ENCODE assay signal across 10 cellular contexts in the genomic region with DNA sequence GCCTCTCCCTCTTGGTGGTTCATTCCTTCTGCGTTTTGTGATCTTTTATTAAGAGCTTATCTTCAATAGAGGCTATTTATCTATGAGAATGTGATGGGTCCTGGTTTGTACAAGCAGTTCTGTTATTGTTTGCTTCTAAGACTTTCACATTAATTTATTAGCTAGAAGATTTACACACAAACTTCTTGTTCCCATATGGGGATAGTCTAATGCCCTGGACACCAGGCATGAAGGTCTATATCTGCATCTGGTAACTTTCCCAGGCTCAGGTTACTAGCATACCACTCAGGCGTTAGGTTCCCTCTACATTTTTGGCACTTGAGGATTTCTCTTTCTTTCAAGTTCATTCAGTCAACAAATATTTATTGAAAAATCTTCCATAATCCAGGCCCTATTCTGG. TPM values are rescaled to one million over a fixed set of nuclear protein-coding genes. Genes with fewer than 3 reads are reported as not detected.
DNase-seq lines count a peak whose midpoint lies in the region; ATAC-seq, FAIRE-seq and TF ChIP-seq lines count a peak whose summit lies in the region.
"Had no signal": no experiment of that assay in that cellular context is flagged by ENCODE, and none has a peak within 500 bp of the region (broad histone marks: within the 10 kb centered on the region; RNA-seq: fewer than 3 reads in every experiment).

No MANE protein-coding gene starts in this region.

- no peak overlapping the region for H2AFZ ChIP-seq in Karpas-422 (ENCODE audit: low read length)

- H3K9me2 ChIP-seq in Karpas-422 (replicated peaks; ENCODE audit: insufficient read depth, low read length): no peaks in the 10 kb centered on the region

- peak overlapping the region; percentile 30 for H3K4me2 ChIP-seq in Karpas-422 (ENCODE audit: low read depth, low read length, poor library complexity, severe bottlenecking)

- no peak for FAIRE-seq in pancreas (lab: Jason Lieb, UNC)

- H3K9ac ChIP-seq in Karpas-422 (ENCODE audit: low read length): peak overlapping the region; percentile 27

- H3K4me3 ChIP-seq in Karpas-422 (ENCODE audit: low read length) (peak overlapping the region; percentile 1; the same call in 1 of the 2 replicates), body of pancreas (no peak overlapping the region), pancreas (peak overlapping the region in 1 of 4 donors; percentile 36)

- H3K79me2 ChIP-seq in Karpas-422 (ENCODE audit: low read length): peaks cover 78% of the 10 kb centered on the region

- WGBS in body of pancreas, 2 donors: 25 to 27% methylated on average over 2 of the region's 2 CpGs
- 27 to 38% methylated on average over 2 of the region's 2 CpGs for WGBS in pancreas, 2 donors

- H3K27me3 ChIP-seq in Karpas-422 (ENCODE audit: low read length) (no peaks in the 10 kb centered on the region), body of pancreas (no peaks in the 10 kb centered on the region), pancreas (no peaks in the 10 kb centered on the region)

- no peak for TF ChIP-seq CTCF in body of pancreas (IDR thresholded peaks at IDR 0.05)
- no peak for TF ChIP-seq CTCF in pancreas (IDR thresholded peaks at IDR 0.05)

- no peak for TF ChIP-seq POLR2A in body of pancreas (IDR thresholded peaks at IDR 0.05)

- peak; percentile 76 for ATAC-seq in body of pancreas
- peak; percentile 65 to 78 (median 76) for ATAC-seq in pancreas
- ATAC-seq in HG03135 (IDR thresholded peaks at IDR 0.05; ENCODE audit: unreplicated experiment): no peak

- no peaks in the 10 kb centered on the region for H4K20me1 ChIP-seq in Karpas-422 (ENCODE audit: insufficient read depth, low read depth, low read length)

- peaks cover 29% of the 10 kb centered on the region for H3K36me3 ChIP-seq in Karpas-422 (ENCODE audit: insufficient read depth, low read length)
- H3K36me3 ChIP-seq in body of pancreas (replicated peaks in 1 of 2; ENCODE audit: insufficient read depth in 1 of 2, low read depth in 2 of 2): no peaks in the 10 kb centered on the region
- no peaks in the 10 kb centered on the region for H3K36me3 ChIP-seq in pancreas

- DNase-seq in DMS53 (lab: John Stamatoyannopoulos, UW): peak; percentile 30
- no peak for DNase-seq in DMS53 treated with DMSO at 0.1 percent for 48 hours (lab: John Stamatoyannopoulos, UW; ENCODE audit: unreplicated experiment)
- no peak for DNase-seq in Karpas-422
- DNase-seq in body of pancreas: peak; percentile 35 to 76 (median 51)
- peak in 1 of 6 donors; percentile 55 for DNase-seq in pancreas
- no peak for DNase-seq in activated effector memory CD4-positive, alpha-beta T cell treated with Interleukin-2 at 50 U/mL for 16 hours
- no peak for DNase-seq in 8988T
- DNase-seq: naive B cell had no signal

- H3K9me3 ChIP-seq in Karpas-422 (ENCODE audit: low read length) (no peaks in the 10 kb centered on the region), body of pancreas (no peaks in the 10 kb centered on the region), pancreas (no peaks in the 10 kb centered on the region)

- intact Hi-C loops in body of pancreas (cut with DNase I) (no loop called here), pancreas (cut with DNase I) (no loop called here)

- peak overlapping the region; percentile 98 for H3K27ac ChIP-seq in Karpas-422 (ENCODE audit: low read length)
- peak overlapping the region; percentile 69 to 85 (median 80) for H3K27ac ChIP-seq in body of pancreas
- peak overlapping the region; percentile 73 to 86 (median 80) for H3K27ac ChIP-seq in pancreas
- H3K27ac ChIP-seq: 22Rv1 had no signal

- H3K4me1 ChIP-seq in Karpas-422 (ENCODE audit: low read length) (peaks cover 78% of the 10 kb centered on the region), body of pancreas (peaks cover 67% of the 10 kb centered on the region), pancreas (peaks cover 30 to 36% (median 35%) of the 10 kb centered on the region in 3 donors)

RNA-seq across cellular contexts. Expression of gene XPNPEP1, which starts 7.7 kb away (rescaled TPM):
- total RNA-seq in Karpas-422 (2014; rRNA removed; shearing (Covaris generic); ENCODE audit: low replicate concordance): 198 and 201 TPM in 2 replicates
- total RNA-seq in body of pancreas (100 to 1,000 TPM in 1 of 2 donors, 10 to 100 TPM in 1; 77.6 to 104 TPM), pancreas (100 to 1,000 TPM in 1 of 6 donors, 10 to 100 TPM in 5; 66.9 to 112 (median 83.3) TPM)
- 10 to 100 TPM; 34.1 to 69.3 TPM for polyA plus RNA-seq in pancreas

Comparison
In these comparisons a context has a peak if more than half of its experiments do, and no peak if none do; other contexts are left out.
1. DNase-seq: peak in DMS53 (single experiment) and body of pancreas (4 of 4); none in DMS53 treated with DMSO at 0.1 percent for 48 hours (single experiment), Karpas-422 (single experiment), activated effector memory CD4-positive, alpha-beta T cell treated with Interleukin-2 at 50 U/mL for 16 hours (single experiment) and 8988T (single experiment).
2. Peak in every context shown above with its lines, with median percentiles within 50 percentile points of each other: H3K27ac ChIP-seq.